ENCODE assay signal across 22 cellular contexts in genomic region chr11:94784884-94785283, GRCh38. TPM values are rescaled to one million over a fixed set of nuclear protein-coding genes. Genes with fewer than 3 reads are reported as not detected.
A peak's percentile ranks its signal among the peaks of the same experiment; 100 is the strongest.
DNase-seq lines count a peak whose midpoint lies in the region; ATAC-seq and TF ChIP-seq lines count a peak whose summit lies in the region.
"Had no signal": no experiment of that assay in that cellular context is flagged by ENCODE, and none has a peak within 500 bp of the region (broad histone marks: within the 10 kb centered on the region; RNA-seq: fewer than 3 reads in every experiment).

No MANE protein-coding gene starts in this region.

- peaks cover 100% of the 10 kb centered on the region for H4K20me1 ChIP-seq in BLaER1

- H2AK5ac ChIP-seq in mesendoderm (ENCODE audit: low read length), result no peak overlapping the region

- H3K27ac ChIP-seq in BLaER1 (no peak overlapping the region), HUES48 (ENCODE audit: low read depth, low read length) (peak overlapping the region; percentile 58), esophagus muscularis mucosa (replicated peaks in 1 of 4) (peak overlapping the region; percentile 17 to 50 (median 37)), mesendoderm (ENCODE audit: low read depth, low read length) (peak overlapping the region; percentile 53)
- H3K27ac ChIP-seq: RWPE1 had no signal

- no peak for TF ChIP-seq POLR2A in esophagus muscularis mucosa (IDR thresholded peaks at IDR 0.05; ENCODE audit: low read depth)

- H3K4me2 ChIP-seq in BLaER1, result peak overlapping the region; percentile 38
- no peak overlapping the region for H3K4me2 ChIP-seq in mesendoderm (ENCODE audit: low read length)

- no peak overlapping the region for H4K8ac ChIP-seq in mesendoderm (ENCODE audit: low read depth, low read length)

- no peak overlapping the region for H3K23ac ChIP-seq in mesendoderm (ENCODE audit: low read length)

- H2BK15ac ChIP-seq in mesendoderm (replicated peaks; ENCODE audit: low read depth), result no peak overlapping the region

- H3K36me3 ChIP-seq in BLaER1, result peaks cover 13% of the 10 kb centered on the region; the same call in 1 of the 2 replicates
- H3K36me3 ChIP-seq in HUES48 (ENCODE audit: control insufficient read depth, insufficient read depth, low read length), result no peaks in the 10 kb centered on the region
- no peaks in the 10 kb centered on the region for H3K36me3 ChIP-seq in esophagus muscularis mucosa
- H3K36me3 ChIP-seq in mesendoderm (ENCODE audit: control insufficient read depth, insufficient read depth, low read length), result no peaks in the 10 kb centered on the region
- H3K36me3 ChIP-seq: MG63 had no signal

- intact Hi-C loops in esophagus muscularis mucosa (cut with DNase I), result no loop called here

- H3K27me3 ChIP-seq in BLaER1 (no peaks in the 10 kb centered on the region), HUES48 (ENCODE audit: control insufficient read depth, insufficient read depth, low read length) (no peaks in the 10 kb centered on the region), esophagus muscularis mucosa (no peaks in the 10 kb centered on the region), mesendoderm (ENCODE audit: insufficient read depth, low read length, poor library complexity) (no peaks in the 10 kb centered on the region)
- H3K27me3 ChIP-seq: MG63 had no signal

- H3K4me1 Mint-ChIP-seq in activated T-cell treated with anti-CD3 and anti-CD28 coated beads, Interleukin-2, amount 50 U/mL, for 72 hours (ENCODE audit: low read depth), result peaks cover 10% of the 10 kb centered on the region

- H4K5ac ChIP-seq in mesendoderm (ENCODE audit: low read length), result no peak overlapping the region

- H3K4me1 ChIP-seq in BLaER1, result peaks cover 34% of the 10 kb centered on the region
- peaks cover 31% of the 10 kb centered on the region for H3K4me1 ChIP-seq in HUES48 (ENCODE audit: control insufficient read depth, insufficient read depth, low read length)
- peaks cover 43 to 100% (median 96%) of the 10 kb centered on the region in 4 donors for H3K4me1 ChIP-seq in esophagus muscularis mucosa
- peaks cover 16% of the 10 kb centered on the region for H3K4me1 ChIP-seq in mesendoderm (ENCODE audit: control insufficient read depth, low read depth, low read length)

- TF ChIP-seq CTCF in esophagus muscularis mucosa (IDR thresholded peaks at IDR 0.05), result no peak

- no peak overlapping the region for H3K4me3 ChIP-seq in BLaER1
- no peak overlapping the region for H3K4me3 ChIP-seq in HUES48 (ENCODE audit: low read depth, low read length)
- no peak overlapping the region for H3K4me3 ChIP-seq in esophagus muscularis mucosa
- no peak overlapping the region for H3K4me3 ChIP-seq in mesendoderm (ENCODE audit: low read length)
- H3K4me3 ChIP-seq: MG63 had no signal

- H3K27ac Mint-ChIP-seq in activated T-cell treated with anti-CD3 and anti-CD28 coated beads, Interleukin-2, amount 50 U/mL, for 72 hours, result no peak overlapping the region
- H3K27ac Mint-ChIP-seq: CD8-positive, alpha-beta T cell had no signal

- ATAC-seq in GM18909 (IDR thresholded peaks at IDR 0.05; ENCODE audit: poor library complexity, unreplicated experiment), result no peak
- ATAC-seq in activated T-cell treated with anti-CD3 and anti-CD28 coated beads, Interleukin-2, amount 50 U/mL, for 72 hours (replicated peaks in 1 of 2), result no peak
- ATAC-seq in HG02852 (IDR thresholded peaks at IDR 0.05; ENCODE audit: unreplicated experiment), result no peak
- ATAC-seq: CD8-positive, alpha-beta T cell; HCT116; Panc1 had no signal

- H3K9me3 ChIP-seq in BLaER1 (no peaks in the 10 kb centered on the region), HUES48 (ENCODE audit: control insufficient read depth, insufficient read depth, low read length) (no peaks in the 10 kb centered on the region), esophagus muscularis mucosa (no peaks in the 10 kb centered on the region)
- H3K9me3 ChIP-seq: Caco-2, MG63 had no signal

- H3K4me3 Mint-ChIP-seq in activated T-cell treated with anti-CD3 and anti-CD28 coated beads, Interleukin-2, amount 50 U/mL, for 72 hours, result no peak overlapping the region
- H3K4me3 Mint-ChIP-seq: CD8-positive, alpha-beta T cell had no signal

- H2BK5ac ChIP-seq in mesendoderm (ENCODE audit: low read length), result no peak overlapping the region

- no peak overlapping the region for H3K18ac ChIP-seq in mesendoderm (ENCODE audit: low read length)

- peak overlapping the region; percentile 50 for H3K56ac ChIP-seq in mesendoderm (ENCODE audit: low read length)

- H3K79me2 ChIP-seq in mesendoderm (ENCODE audit: control insufficient read depth, insufficient read depth, low read length), result peaks cover 68% of the 10 kb centered on the region

- no peaks in the 10 kb centered on the region for H3K36me3 Mint-ChIP-seq in activated T-cell treated with anti-CD3 and anti-CD28 coated beads, Interleukin-2, amount 50 U/mL, for 72 hours (ENCODE audit: insufficient read depth in 2 of 2)
- H3K36me3 Mint-ChIP-seq: CD8-positive, alpha-beta T cell had no signal

- H2BK120ac ChIP-seq in mesendoderm (ENCODE audit: low read depth, low read length), result no peak overlapping the region

- no peaks in the 10 kb centered on the region for H3K9me3 Mint-ChIP-seq in activated T-cell treated with anti-CD3 and anti-CD28 coated beads, Interleukin-2, amount 50 U/mL, for 72 hours
- H3K9me3 Mint-ChIP-seq: CD8-positive, alpha-beta T cell had no signal

- H3K27me3 Mint-ChIP-seq in activated T-cell treated with anti-CD3 and anti-CD28 coated beads, Interleukin-2, amount 50 U/mL, for 72 hours (ENCODE audit: low read depth), result peaks cover 5% of the 10 kb centered on the region

- H3K4ac ChIP-seq in mesendoderm (ENCODE audit: low read depth, low read length), result no peak overlapping the region

- peaks cover 15% of the 10 kb centered on the region for H3K79me1 ChIP-seq in mesendoderm (ENCODE audit: low read length)

- TF ChIP-seq EP300 in esophagus muscularis mucosa (IDR thresholded peaks at IDR 0.05), result no peak

- no peak overlapping the region for H3K9ac ChIP-seq in BLaER1
- no peak overlapping the region for H3K9ac ChIP-seq in HUES48 (ENCODE audit: low read depth, low read length)
- H3K9ac ChIP-seq in mesendoderm (ENCODE audit: low read length), result no peak overlapping the region

- DNase-seq in esophagus muscularis mucosa (ENCODE audit: extremely low spot score) (no peak), mesendoderm (no peak)
- no peak for DNase-seq in activated naive CD4-positive, alpha-beta T cell (lab: John Stamatoyannopoulos, UW)
- no peak for DNase-seq in activated T-cell treated with anti-CD3 and anti-CD28 coated beads, Interleukin-2, amount 50 U/mL, for 72 hours
- DNase-seq: C1 segment of cervical spinal cord; Caco-2; CD8-positive, alpha-beta T cell; KG1; MG63; NCI-H1105 treated with DMSO at 0.1 percent for 48 hours; NCI-H1930; NCI-H2107; NCI-H510A; SHP77 treated with DMSO at 0.1 percent for 48 hours had no signal

RNA-seq across cellular contexts. Expression of gene AMOTL1, which starts 16.7 kb away (rescaled TPM):
- 100 to 1,000 TPM; 172 to 259 (median 182) TPM for total RNA-seq in esophagus muscularis mucosa
- 37.8 TPM for polyA plus RNA-seq in mesendoderm (2013, experiment 1 of 2)
- polyA plus RNA-seq in mesendoderm (2013, experiment 2 of 2), result 36.9 TPM
- total RNA-seq in activated T-cell treated with anti-CD3 and anti-CD28 coated beads, Interleukin-2, amount 50 U/mL, for 72 hours, result 1 to 10 TPM in 1 of 2 donors, under 1 TPM in 1; 0.67 to 2.8 TPM
- total RNA-seq: OCI-LY7 had no signal

Comparison
In these comparisons a context has a peak if more than half of its experiments do, and no peak if none do; other contexts are left out.
1. RNA of gene AMOTL1, which starts 16.7 kb away (total RNA-seq): 172 to 259 TPM in esophagus muscularis mucosa; 0.67 to 2.8 TPM in activated T-cell treated with anti-CD3 and anti-CD28 coated beads, Interleukin-2, amount 50 U/mL, for 72 hours; every median in the first group is over 10 times any median in the second.